Comparison of ENCODE assay signal across 16 cellular contexts in genomic region chr13:26468203-26468602, GRCh38.
DNase-seq lines count a peak whose midpoint lies in the region; ATAC-seq, FAIRE-seq and TF ChIP-seq lines count a peak whose summit lies in the region.
"Had no signal": no experiment of that assay in that cellular context is flagged by ENCODE, and none has a peak within 500 bp of the region (broad histone marks: within the 10 kb centered on the region; RNA-seq: fewer than 3 reads in every experiment).

No MANE protein-coding gene starts in this region.

- H2BK15ac ChIP-seq in H1 (ENCODE audit: low read length) (no peak overlapping the region), neuronal stem cell (ENCODE audit: low read length) (no peak overlapping the region)

- H3K14ac ChIP-seq in H1 (ENCODE audit: insufficient read length) (no peak overlapping the region), neuronal stem cell (ENCODE audit: low read length) (no peak overlapping the region)

- TF ChIP-seq POLR2A in H1 (IDR thresholded peaks at IDR 0.05; ENCODE audit: control extremely low read depth in 1 of 2, low read depth in 2 of 2, low read length in 2 of 2) = no peak

- no peak for ATAC-seq in left colon

- H3K36me3 ChIP-seq in H1 (ENCODE audit: control insufficient read depth in 2 of 4, insufficient read depth in 4 of 4, low read length in 3 of 4) = no peaks in the 10 kb centered on the region
- no peaks in the 10 kb centered on the region for H3K36me3 ChIP-seq in neuronal stem cell (replicated peaks in 1 of 2; ENCODE audit: control insufficient read depth in 2 of 2, insufficient read depth in 2 of 2, low read length in 2 of 2)

- H2BK20ac ChIP-seq in H1 (ENCODE audit: low read length) = no peak overlapping the region

- no peak overlapping the region for H3K4me2 ChIP-seq in H1 (ENCODE audit: insufficient read depth in 1 of 2, low read depth in 2 of 2, low read length in 2 of 2)
- no peak overlapping the region for H3K4me2 ChIP-seq in neuronal stem cell (ENCODE audit: insufficient read depth, low read length, poor library complexity, severe bottlenecking)
- H3K4me2 ChIP-seq: KMS-11 had no signal

- H2BK120ac ChIP-seq in H1 (replicated peaks; ENCODE audit: low read depth, low read length) (no peak overlapping the region), neuronal stem cell (ENCODE audit: low read depth, low read length) (no peak overlapping the region)

- H4K5ac ChIP-seq in H1 (ENCODE audit: insufficient read length, low read depth, low read length) = no peak overlapping the region

- peak overlapping the region; percentile 92; the same call in 1 of the 2 replicates for H2AFZ ChIP-seq in H1 (ENCODE audit: low read length)
- peak overlapping the region; percentile 21 for H2AFZ ChIP-seq in neuronal stem cell (ENCODE audit: low read length)

- H2BK5ac ChIP-seq in H1 (ENCODE audit: low read depth, low read length) (no peak overlapping the region), neuronal stem cell (ENCODE audit: low read length) (no peak overlapping the region)

- peaks cover 0 to 2% (median 0%) of the 10 kb centered on the region in 4 experiments; a peak in 3 of 7 replicates for H3K4me1 ChIP-seq in H1 (replicated peaks in 1 of 4; ENCODE audit: control insufficient read depth in 3 of 4, insufficient read depth in 4 of 4, low read length in 3 of 4)
- peaks cover 0 to 7% of the 10 kb centered on the region in 2 donors for H3K4me1 ChIP-seq in neuronal stem cell (ENCODE audit: control insufficient read depth in 2 of 2, insufficient read depth in 1 of 2, low read depth in 1 of 2, low read length in 2 of 2)

- H2AK5ac ChIP-seq in H1 (ENCODE audit: low read depth, low read length) = no peak overlapping the region
- no peak overlapping the region for H2AK5ac ChIP-seq in neuronal stem cell (ENCODE audit: low read depth, low read length)

- CTCF ChIA-PET in H1 (lab: Charles Lee; ENCODE audit: partially characterized antibody) = interaction anchor here (1.8 kb wide), 1 partner anchor 42 kb away, joined by 3 read pairs; no protein-coding TSS in a partner anchor

- intact Hi-C loops in left colon (cut with DNase I, micrococcal nuclease) = no loop called here

- POLR2A ChIA-PET in H1 (lab: Charles Lee; ENCODE audit: partially characterized antibody) = no interaction called here

- DNase-seq in NCI-H748 (lab: John Stamatoyannopoulos, UW; ENCODE audit: unreplicated experiment) (peak; percentile 27), NCI-H748 treated with DMSO at 0.1 percent for 48 hours (lab: John Stamatoyannopoulos, UW) (no peak), NCI-H69 (lab: John Stamatoyannopoulos, UW) (peak; percentile 51), H1 (ENCODE audit: low read depth in 1 of 2, low spot score in 2 of 2) (peak in 1 of 2 experiments; percentile 32), neuronal stem cell (ENCODE audit: low spot score) (no peak), LoVo (ENCODE audit: low spot score) (no peak), left colon (no peak)
- DNase-seq in activated CD4-positive, alpha-beta T cell treated with anti-CD3 and anti-CD28 coated beads, Interleukin-2, amount 50 U/mL, for 48 hours = no peak
- DNase-seq: 8988T, DND-41, NCI-H1048, NCI-H1436, NCI-H2081 had no signal

- TF ChIP-seq CTCF in H1 (IDR thresholded peaks at IDR 0.05; ENCODE audit: control extremely low read depth in 1 of 3, insufficient read depth in 1 of 3, low read depth in 1 of 3, low read length in 3 of 3) = no peak

- H3K4ac ChIP-seq in H1 (replicated peaks; ENCODE audit: insufficient read length, low read depth, low read length) (no peak overlapping the region), neuronal stem cell (ENCODE audit: low read length) (no peak overlapping the region)

- H4K8ac ChIP-seq in H1 (ENCODE audit: extremely low read depth, insufficient read depth, low read length) = no peak overlapping the region
- H4K8ac ChIP-seq in neuronal stem cell (ENCODE audit: low read depth, low read length) = no peak overlapping the region

- H3K56ac ChIP-seq in H1 (replicated peaks; ENCODE audit: insufficient read length, low read depth, low read length) = no peak overlapping the region

- H3K79me1 ChIP-seq in H1 (ENCODE audit: low read depth, low read length) (no peaks in the 10 kb centered on the region), neuronal stem cell (ENCODE audit: low read depth, low read length) (no peaks in the 10 kb centered on the region)

- no peaks in the 10 kb centered on the region for H3K9me3 ChIP-seq in H1 (ENCODE audit: insufficient read depth in 2 of 2, low read depth in 1 of 2, low read length in 1 of 2)
- no peaks in the 10 kb centered on the region for H3K9me3 ChIP-seq in neuronal stem cell (replicated peaks in 1 of 2; ENCODE audit: control insufficient read depth in 2 of 2, insufficient read depth in 1 of 2, low read depth in 1 of 2, low read length in 2 of 2)

- H2BK12ac ChIP-seq in H1 (ENCODE audit: low read depth, low read length) (no peak overlapping the region), neuronal stem cell (ENCODE audit: low read length) (no peak overlapping the region)

- FAIRE-seq in H1 (lab: Jason Lieb, UNC) = no peak
- FAIRE-seq: G401.6, H54 had no signal

- H3K27me3 ChIP-seq in H1 (replicated peaks in 1 of 4; ENCODE audit: control insufficient read depth in 3 of 4, extremely low read depth in 1 of 4, insufficient read depth in 3 of 4, low read length in 3 of 4) = no peaks in the 10 kb centered on the region
- H3K27me3 ChIP-seq in neuronal stem cell (ENCODE audit: control insufficient read depth in 3 of 3, insufficient read depth in 3 of 3, low read depth in 1 of 3, low read length in 3 of 3) = no peaks in the 10 kb centered on the region

- H3K23ac ChIP-seq in H1 (ENCODE audit: insufficient read length) (no peak overlapping the region), neuronal stem cell (ENCODE audit: low read depth, low read length, poor library complexity) (no peak overlapping the region)

- TF ChIP-seq EP300 in H1 (IDR thresholded peaks at IDR 0.05; ENCODE audit: borderline replicate concordance in 1 of 2, low read depth in 2 of 2, low read length in 2 of 2) = no peak

- no peaks in the 10 kb centered on the region for H4K20me1 ChIP-seq in H1 (replicated peaks in 1 of 2; ENCODE audit: control insufficient read depth in 1 of 2, insufficient read depth in 2 of 2, low read length in 2 of 2)

- no peak overlapping the region for H3K4me3 ChIP-seq in H1 (ENCODE audit: extremely low read depth in 1 of 4, insufficient read depth in 2 of 4, low read depth in 3 of 4, low read length in 4 of 4)
- H3K4me3 ChIP-seq in neuronal stem cell (ENCODE audit: low read length in 2 of 2) = no peak overlapping the region

- H3K9ac ChIP-seq in H1 (replicated peaks in 1 of 4; ENCODE audit: extremely low read depth in 1 of 4, low read depth in 3 of 4, low read length in 3 of 4) (no peak overlapping the region), neuronal stem cell (ENCODE audit: low read depth, low read length, poor library complexity) (no peak overlapping the region)
- H3K9ac ChIP-seq: KMS-11 had no signal

- H3K27ac ChIP-seq in H1 (ENCODE audit: low read depth, low read length) (no peak overlapping the region), neuronal stem cell (replicated peaks; ENCODE audit: low read length) (no peak overlapping the region)
- H3K27ac ChIP-seq: KMS-11 had no signal

- H3K18ac ChIP-seq in H1 (ENCODE audit: extremely low read depth, low read length) (no peak overlapping the region), neuronal stem cell (ENCODE audit: low read length) (peak overlapping the region; percentile 0)

- H3K79me2 ChIP-seq in H1 (ENCODE audit: control insufficient read depth in 1 of 2, insufficient read depth in 2 of 2, low read length in 2 of 2) = no peaks in the 10 kb centered on the region

- H4K91ac ChIP-seq in H1 (replicated peaks; ENCODE audit: insufficient read length, low read length) = no peak overlapping the region
- no peak overlapping the region for H4K91ac ChIP-seq in neuronal stem cell (ENCODE audit: low read depth, low read length, poor library complexity)

- H3K23me2 ChIP-seq in H1 (ENCODE audit: low read depth, low read length) = no peaks in the 10 kb centered on the region

- WGBS in H1 (ENCODE audit: extremely low coverage in 1 of 2, insufficient coverage in 1 of 2, insufficient read length in 1 of 2, insufficient replicate concordance in 2 of 2, low coverage in 1 of 2, low lambda C conversion rate in 2 of 2, missing lambda C conversion rate in 1 of 2), 2 experiments = 93% methylated on average over 3 of the region's 3 CpGs; no CpG with 5 or more reads in 1 of the 2 experiments
- no CpG with 5 or more reads among the region's 3 CpGs for WGBS in neuronal stem cell (ENCODE audit: extremely low coverage in 2 of 2, insufficient read length in 2 of 2, insufficient replicate concordance in 1 of 2), 2 donors

- TF ChIP-seq RAD21 in H1 (IDR thresholded peaks at IDR 0.05 in 1 of 2, conservative IDR thresholded peaks at IDR 0.05 in 1 of 2; ENCODE audit: low read depth in 2 of 2, low read length in 2 of 2) = no peak

TF ChIP-seq in H1, 55 proteins besides CTCF, POLR2A, EP300 and RAD21:
- TF ChIP-seq JUN (IDR thresholded peaks at IDR 0.05; ENCODE audit: low read depth, low read length) = no peak
- no peak for TF ChIP-seq SRF (IDR thresholded peaks at IDR 0.05; ENCODE audit: low read depth, low read length)
- TF ChIP-seq RFX5 (IDR thresholded peaks at IDR 0.05; ENCODE audit: borderline replicate concordance, low read depth, low read length) = no peak
- no peak for TF ChIP-seq KDM5A (IDR thresholded peaks at IDR 0.05; ENCODE audit: low read length)
- TF ChIP-seq EGR1 (IDR thresholded peaks at IDR 0.05; ENCODE audit: borderline replicate concordance, low read depth, low read length) = no peak
- no peak for TF ChIP-seq BRCA1 (IDR thresholded peaks at IDR 0.05; ENCODE audit: low read depth, low read length)
- no peak for TF ChIP-seq GTF2F1 (IDR thresholded peaks at IDR 0.05; ENCODE audit: borderline replicate concordance, low read depth, low read length)
- TF ChIP-seq SP1 (IDR thresholded peaks at IDR 0.05; ENCODE audit: low read depth, low read length) = no peak
- no peak for TF ChIP-seq ZNF274 (IDR thresholded peaks at IDR 0.05; ENCODE audit: borderline replicate concordance, extremely low read depth, low read length)
- no peak for TF ChIP-seq CBX5 (IDR thresholded peaks at IDR 0.05; ENCODE audit: low read depth, low read length)

Comparison
In these comparisons a context has a peak if more than half of its experiments do, and no peak if none do; other contexts are left out.
1. DNase-seq: peak in NCI-H748 (single experiment) and NCI-H69 (single experiment); none in NCI-H748 treated with DMSO at 0.1 percent for 48 hours (single experiment), neuronal stem cell (single experiment), activated CD4-positive, alpha-beta T cell treated with anti-CD3 and anti-CD28 coated beads, Interleukin-2, amount 50 U/mL, for 48 hours (0 of 2), LoVo (single experiment) and left colon (0 of 2).